18 cellular contexts compared by ENCODE assay signal in genomic region chr1:201606096-201606495, GRCh38.
A peak's percentile ranks its signal among the peaks of the same experiment; 100 is the strongest.
DNase-seq lines count a peak whose midpoint lies in the region; ATAC-seq, FAIRE-seq and TF ChIP-seq lines count a peak whose summit lies in the region.
"Had no signal": no experiment of that assay in that cellular context is flagged by ENCODE, and none has a peak within 500 bp of the region (broad histone marks: within the 10 kb centered on the region; RNA-seq: fewer than 3 reads in every experiment).

No MANE protein-coding gene starts in this region.

- H3K4me1 ChIP-seq in A549: peaks cover 51% of the 10 kb centered on the region
- H3K4me1 ChIP-seq in adipocyte (ENCODE audit: control insufficient read depth, insufficient read depth, low read length): peaks cover 59% of the 10 kb centered on the region
- peaks cover 54% of the 10 kb centered on the region for H3K4me1 ChIP-seq in osteoblast (ENCODE audit: insufficient read depth, low read length)
- H3K4me1 ChIP-seq: Peyer's patch had no signal

- CTCF ChIA-PET in A549 (lab: Yijun Ruan, JAX): no interaction called here

- ATAC-seq in A549 (no peak), GM18502 (IDR thresholded peaks at IDR 0.05; ENCODE audit: poor library complexity, unreplicated experiment) (no peak)
- ATAC-seq: GM12878 had no signal

- no peak for TF ChIP-seq EP300 in A549 (IDR thresholded peaks at IDR 0.05)

- H3K36me3 ChIP-seq in adipocyte (ENCODE audit: control insufficient read depth, insufficient read depth, low read length, severe bottlenecking): no peaks in the 10 kb centered on the region
- peaks cover 24% of the 10 kb centered on the region for H3K36me3 ChIP-seq in osteoblast (ENCODE audit: insufficient read depth, low read length)
- H3K36me3 ChIP-seq: Peyer's patch had no signal

- no peak for TF ChIP-seq CTCF in A549 (IDR thresholded peaks at IDR 0.05)
- no peak for TF ChIP-seq CTCF in osteoblast (IDR thresholded peaks at IDR 0.05; ENCODE audit: extremely low read depth, low read depth, low read length)

- DNase-seq in A549 (ENCODE audit: low read depth in 1 of 2, low spot score in 1 of 2) (no peak), DMS53 treated with DMSO at 0.1 percent for 48 hours (lab: John Stamatoyannopoulos, UW; ENCODE audit: unreplicated experiment) (peak; percentile 7), adipocyte (ENCODE audit: low read depth) (no peak), osteoblast (ENCODE audit: insufficient read length, low spot score, missing footprints) (no peak), HK-2 (ENCODE audit: unreplicated experiment) (no peak)
- DNase-seq in stimulated activated CD4-positive, alpha-beta T cell treated with anti-CD3 and anti-CD28 coated beads, Interleukin-4, amount 100 ng/mL, for 1 hour: no peak
- DNase-seq: DMS 273 treated with DMSO at 0.1 percent for 48 hours, EL, KBM-7, NCI-H1105 treated with DMSO at 0.1 percent for 48 hours, NCI-H1694, NCI-H345, NCI-H526 treated with DMSO at 0.1 percent for 48 hours, Peyer's patch, Right ventricle myocardium superior had no signal

- WGBS in A549 (ENCODE audit: missing lambda C conversion rate): 78% methylated on average over 3 of the region's 3 CpGs

- H3K27me3 ChIP-seq in adipocyte (replicated peaks; ENCODE audit: control insufficient read depth, insufficient read depth, low read length): no peaks in the 10 kb centered on the region
- H3K27me3 ChIP-seq in osteoblast (ENCODE audit: insufficient read depth, low read length): no peaks in the 10 kb centered on the region
- H3K27me3 ChIP-seq: Peyer's patch had no signal

- peaks cover 62% of the 10 kb centered on the region for H3K79me2 ChIP-seq in osteoblast (ENCODE audit: insufficient read depth, low read length)

- no peak for TF ChIP-seq RAD21 in A549 (conservative IDR thresholded peaks at IDR 0.05 in 1 of 2, IDR thresholded peaks at IDR 0.05 in 1 of 2)

- H3K9ac ChIP-seq in adipocyte (ENCODE audit: low read length): peak overlapping the region; percentile 61

- POLR2A ChIA-PET in A549 (lab: Yijun Ruan, JAX): interaction anchor here (0.5 kb wide), 1 partner anchor 42 kb away, joined by 6 read pairs; no protein-coding TSS in a partner anchor

- peaks cover 15% of the 10 kb centered on the region for H4K20me1 ChIP-seq in osteoblast (ENCODE audit: insufficient read depth, low read length)

- H3K9me3 ChIP-seq in A549: no peaks in the 10 kb centered on the region
- H3K9me3 ChIP-seq in adipocyte (ENCODE audit: control insufficient read depth, low read length): no peaks in the 10 kb centered on the region
- H3K9me3 ChIP-seq in osteoblast (ENCODE audit: low read depth, low read length): no peaks in the 10 kb centered on the region
- H3K9me3 ChIP-seq: Peyer's patch had no signal

- peak overlapping the region; percentile 52 to 90; a peak in 5 of 6 replicates for H3K27ac ChIP-seq in A549
- peak overlapping the region; percentile 89 for H3K27ac ChIP-seq in osteoblast (ENCODE audit: low read depth, low read length)

- FAIRE-seq in A549 (lab: Jason Lieb, UNC): no peak
- FAIRE-seq: GM12878, GM18507 had no signal

- no peak overlapping the region for H3K4me2 ChIP-seq in A549
- no peak overlapping the region for H3K4me2 ChIP-seq in osteoblast (ENCODE audit: insufficient read depth, low read length)

- no peak for TF ChIP-seq POLR2A in A549 (IDR thresholded peaks at IDR 0.05; ENCODE audit: low read length)

- H3K4me3 ChIP-seq in A549 (no peak overlapping the region), adipocyte (ENCODE audit: low read length) (no peak overlapping the region), osteoblast (ENCODE audit: insufficient read depth, low read length) (no peak overlapping the region)
- H3K4me3 ChIP-seq: GM12878, Peyer's patch had no signal

- H2AFZ ChIP-seq in osteoblast (ENCODE audit: low read length): no peak overlapping the region

TF ChIP-seq in A549, 52 proteins besides CTCF, POLR2A, EP300 and RAD21:
- TF ChIP-seq ZNF302 (CRISPR knock-in tag; IDR thresholded peaks at IDR 0.05) (no peak), FOSB (CRISPR knock-in tag; IDR thresholded peaks at IDR 0.05) (no peak), CEBPB (IDR thresholded peaks at IDR 0.05) (peak in 1 of 2 experiments; percentile 22; a peak in 1 of 4 replicates), MYC (IDR thresholded peaks at IDR 0.05; ENCODE audit: borderline replicate concordance, low read length) (no peak)
TF ChIP-seq in A549: peak in this region for 1.
